Comparison of ENCODE assay signal across 31 cellular contexts in genomic region chr1:242435200-242435599, GRCh38.
"Had no signal": no experiment of that assay in that cellular context is flagged by ENCODE, and none has a peak within 500 bp of the region (broad histone marks: within the 10 kb centered on the region; RNA-seq: fewer than 3 reads in every experiment).

No MANE protein-coding gene starts in this region.

- H3K27me3 Mint-ChIP-seq: activated CD4-positive, alpha-beta memory T cell treated with anti-CD3 and anti-CD28 coated beads, Interleukin-2, amount 10 ng/mL, durations not matched to agents 7 days and 5 days; activated naive CD8-positive, alpha-beta T cell treated with anti-CD3 and anti-CD28 coated beads, Interleukin-2, amount 10 ng/mL, durations not matched to agents 7 days and 5 days had no signal

- H3K4me1 Mint-ChIP-seq: activated B cell treated with CpG ODN at 0.5 μM for 24 hours; activated CD4-positive, alpha-beta memory T cell treated with anti-CD3 and anti-CD28 coated beads, Interleukin-2, amount 10 ng/mL, durations not matched to agents 7 days and 5 days; activated naive CD8-positive, alpha-beta T cell treated with anti-CD3 and anti-CD28 coated beads, Interleukin-2, amount 10 ng/mL, durations not matched to agents 7 days and 5 days; activated T-helper 17 cell treated with anti-CD3 and anti-CD28 coated beads, Interleukin-2, amount 50 U/mL, for 72 hours; central memory CD8-positive, alpha-beta T cell; IgD-negative memory B cell had no signal

- H3K9me3 Mint-ChIP-seq: activated B cell treated with CpG ODN at 0.5 μM for 24 hours; activated CD4-positive, alpha-beta memory T cell treated with anti-CD3 and anti-CD28 coated beads, Interleukin-2, amount 10 ng/mL, durations not matched to agents 7 days and 5 days; activated naive CD8-positive, alpha-beta T cell treated with anti-CD3 and anti-CD28 coated beads, Interleukin-2, amount 10 ng/mL, durations not matched to agents 7 days and 5 days; activated T-helper 17 cell treated with anti-CD3 and anti-CD28 coated beads, Interleukin-2, amount 50 U/mL, for 72 hours had no signal

- H3K36me3 Mint-ChIP-seq: activated naive CD8-positive, alpha-beta T cell treated with anti-CD3 and anti-CD28 coated beads, Interleukin-2, amount 10 ng/mL, durations not matched to agents 7 days and 5 days; IgD-negative memory B cell had no signal

- H3K27ac Mint-ChIP-seq: activated B cell treated with CpG ODN at 0.5 μM for 24 hours; activated CD4-positive, alpha-beta memory T cell treated with anti-CD3 and anti-CD28 coated beads, Interleukin-2, amount 10 ng/mL, durations not matched to agents 7 days and 5 days; activated naive CD8-positive, alpha-beta T cell treated with anti-CD3 and anti-CD28 coated beads, Interleukin-2, amount 10 ng/mL, durations not matched to agents 7 days and 5 days; activated T-cell treated with anti-CD3 and anti-CD28 coated beads, Interleukin-2, amount 50 U/mL, for 72 hours; activated T-helper 17 cell treated with anti-CD3 and anti-CD28 coated beads, Interleukin-2, amount 50 U/mL, for 72 hours; IgD-negative memory B cell had no signal

- ATAC-seq: activated T-cell treated with anti-CD3 and anti-CD28 coated beads, Interleukin-2, amount 50 U/mL, for 72 hours; activated T-helper 17 cell treated with anti-CD3 and anti-CD28 coated beads, Interleukin-2, amount 50 U/mL, for 72 hours; PC-3 had no signal

- H3K4me3 Mint-ChIP-seq: activated B cell treated with CpG ODN at 0.5 μM for 24 hours; activated CD4-positive, alpha-beta memory T cell treated with anti-CD3 and anti-CD28 coated beads, Interleukin-2, amount 10 ng/mL, durations not matched to agents 7 days and 5 days; activated naive CD8-positive, alpha-beta T cell treated with anti-CD3 and anti-CD28 coated beads, Interleukin-2, amount 10 ng/mL, durations not matched to agents 7 days and 5 days; activated T-cell treated with anti-CD3 and anti-CD28 coated beads, Interleukin-2, amount 50 U/mL, for 72 hours; activated T-helper 17 cell treated with anti-CD3 and anti-CD28 coated beads, Interleukin-2, amount 50 U/mL, for 72 hours; central memory CD8-positive, alpha-beta T cell; IgD-negative memory B cell had no signal

- DNase-seq: activated B cell treated with CpG ODN at 0.5 μM for 24 hours; activated CD4-positive, alpha-beta memory T cell treated with anti-CD3 and anti-CD28 coated beads, Interleukin-2, amount 10 ng/mL, durations not matched to agents 7 days and 5 days; activated CD4-positive, alpha-beta T cell treated with anti-CD3 and anti-CD28 coated beads for 4 hours; activated CD4-positive, alpha-beta T cell treated with anti-CD3 and anti-CD28 coated beads, Interleukin-2, amount 50 U/mL, for 1 hour; activated CD4-positive, CD25-positive, alpha-beta regulatory T cell treated with anti-CD3 and anti-CD28 coated beads, Interleukin-2, amount 50 U/mL, for 72 hours; activated effector memory CD4-positive, alpha-beta T cell treated with anti-CD3 and anti-CD28 coated beads, Interleukin-2, amount 50 U/mL, for 16 hours; activated naive CD4-positive, alpha-beta T cell; activated naive CD4-positive, alpha-beta T cell treated with anti-CD3 and anti-CD28 coated beads, Interleukin-2, amount 50 U/mL, for 16 hours; activated naive CD8-positive, alpha-beta T cell treated with anti-CD3 and anti-CD28 coated beads, Interleukin-2, amount 10 ng/mL, durations not matched to agents 7 days and 5 days; activated T-cell treated with anti-CD3 and anti-CD28 coated beads, Interleukin-2, amount 50 U/mL, for 1 hour; activated T-cell treated with anti-CD3 and anti-CD28 coated beads, Interleukin-2, amount 50 U/mL, for 72 hours; amygdala; colonic mucosa; Karpas-422; KBM-7; NCI-H1105; NCI-H1417 treated with DMSO at 0.1 percent for 48 hours; NCI-H187 treated with DMSO at 0.1 percent for 48 hours; NCI-H446; NCI-H510A treated with DMSO at 0.1 percent for 48 hours; NCI-H526 treated with DMSO at 0.1 percent for 48 hours; NCI-H82; NK-92 treated with Interleukin-12 subunit alpha and Interleukin-12 subunit beta, amount 100 ng/mL, for 24 hours; PC-3; Right ventricle myocardium superior; T-helper 1 cell; T-helper 2 cell; T-helper 9 cell had no signal
